ENCODE assay signal across 2 cellular contexts in the genomic region with DNA sequence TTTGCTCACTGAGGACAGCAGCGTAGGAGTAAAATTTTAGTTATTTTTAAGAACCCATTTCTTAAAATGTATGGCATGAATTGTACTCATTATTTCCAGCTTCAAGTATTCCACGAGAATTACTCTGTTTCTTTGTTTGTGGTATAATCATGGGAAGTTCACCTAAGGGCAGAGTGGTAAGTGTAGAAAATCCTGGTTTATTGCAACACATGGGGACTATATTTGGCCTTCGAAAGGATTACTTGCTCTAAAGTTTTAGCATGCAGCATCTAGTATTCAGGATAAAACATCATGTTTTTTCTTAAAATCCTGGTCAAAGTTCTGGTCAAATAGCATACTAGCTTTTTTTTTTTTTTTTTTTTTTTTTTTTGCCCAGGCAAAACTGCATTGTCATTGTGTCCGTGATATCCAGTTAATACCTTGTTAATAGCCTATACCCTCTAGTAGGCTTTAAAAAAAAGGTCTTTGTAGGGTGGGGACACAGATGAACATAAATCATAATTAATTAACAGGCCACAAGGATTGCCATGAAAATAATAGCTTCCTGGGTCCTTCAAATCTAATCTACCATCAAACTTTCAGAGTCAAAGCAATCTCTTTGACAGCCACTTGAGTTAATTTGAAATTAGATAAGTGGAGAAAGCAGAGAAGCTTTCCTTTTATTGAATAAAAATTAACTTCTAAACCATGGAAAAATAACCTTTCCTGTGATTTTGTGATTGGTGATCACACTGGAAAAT.
TF ChIP-seq lines count a peak whose summit lies in the region.

No MANE protein-coding gene starts in this region.

TF ChIP-seq in SK-N-SH, 30 proteins besides CTCF, POLR2A, EP300 and RAD21 (continued from another document):
- TF ChIP-seq SMC3 (IDR thresholded peaks at IDR 0.05; ENCODE audit: low read depth, low read length) (no peak), NFIC (IDR thresholded peaks at IDR 0.05; ENCODE audit: borderline replicate concordance) (no peak), TCF12 (IDR thresholded peaks at IDR 0.05) (no peak), TAF1 (IDR thresholded peaks at IDR 0.05; ENCODE audit: borderline replicate concordance, low read depth, low read length) (no peak), FOXM1 (IDR thresholded peaks at IDR 0.05; ENCODE audit: low read depth) (no peak), ELF1 (IDR thresholded peaks at IDR 0.05) (no peak), EZH2phosphoT487 (IDR thresholded peaks at IDR 0.05; ENCODE audit: borderline replicate concordance, low read depth) (no peak), FOSL2 (IDR thresholded peaks at IDR 0.05; ENCODE audit: borderline replicate concordance, low read depth) (no peak), JUND (IDR thresholded peaks at IDR 0.05) (no peak), MEF2A (IDR thresholded peaks at IDR 0.05; ENCODE audit: borderline replicate concordance, low read depth) (no peak)
- TF ChIP-seq, protein P1, sequence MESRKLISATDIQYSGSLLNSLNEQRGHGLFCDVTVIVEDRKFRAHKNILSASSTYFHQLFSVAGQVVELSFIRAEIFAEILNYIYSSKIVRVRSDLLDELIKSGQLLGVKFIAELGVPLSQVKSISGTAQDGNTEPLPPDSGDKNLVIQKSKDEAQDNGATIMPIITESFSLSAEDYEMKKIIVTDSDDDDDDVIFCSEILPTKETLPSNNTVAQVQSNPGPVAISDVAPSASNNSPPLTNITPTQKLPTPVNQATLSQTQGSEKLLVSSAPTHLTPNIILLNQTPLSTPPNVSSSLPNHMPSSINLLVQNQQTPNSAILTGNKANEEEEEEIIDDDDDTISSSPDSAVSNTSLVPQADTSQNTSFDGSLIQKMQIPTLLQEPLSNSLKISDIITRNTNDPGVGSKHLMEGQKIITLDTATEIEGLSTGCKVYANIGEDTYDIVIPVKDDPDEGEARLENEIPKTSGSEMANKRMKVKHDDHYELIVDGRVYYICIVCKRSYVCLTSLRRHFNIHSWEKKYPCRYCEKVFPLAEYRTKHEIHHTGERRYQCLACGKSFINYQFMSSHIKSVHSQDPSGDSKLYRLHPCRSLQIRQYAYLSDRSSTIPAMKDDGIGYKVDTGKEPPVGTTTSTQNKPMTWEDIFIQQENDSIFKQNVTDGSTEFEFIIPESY (IDR thresholded peaks at IDR 0.05; ENCODE audit: borderline replicate concordance, low read depth): no peak
- TF ChIP-seq, protein P2, sequence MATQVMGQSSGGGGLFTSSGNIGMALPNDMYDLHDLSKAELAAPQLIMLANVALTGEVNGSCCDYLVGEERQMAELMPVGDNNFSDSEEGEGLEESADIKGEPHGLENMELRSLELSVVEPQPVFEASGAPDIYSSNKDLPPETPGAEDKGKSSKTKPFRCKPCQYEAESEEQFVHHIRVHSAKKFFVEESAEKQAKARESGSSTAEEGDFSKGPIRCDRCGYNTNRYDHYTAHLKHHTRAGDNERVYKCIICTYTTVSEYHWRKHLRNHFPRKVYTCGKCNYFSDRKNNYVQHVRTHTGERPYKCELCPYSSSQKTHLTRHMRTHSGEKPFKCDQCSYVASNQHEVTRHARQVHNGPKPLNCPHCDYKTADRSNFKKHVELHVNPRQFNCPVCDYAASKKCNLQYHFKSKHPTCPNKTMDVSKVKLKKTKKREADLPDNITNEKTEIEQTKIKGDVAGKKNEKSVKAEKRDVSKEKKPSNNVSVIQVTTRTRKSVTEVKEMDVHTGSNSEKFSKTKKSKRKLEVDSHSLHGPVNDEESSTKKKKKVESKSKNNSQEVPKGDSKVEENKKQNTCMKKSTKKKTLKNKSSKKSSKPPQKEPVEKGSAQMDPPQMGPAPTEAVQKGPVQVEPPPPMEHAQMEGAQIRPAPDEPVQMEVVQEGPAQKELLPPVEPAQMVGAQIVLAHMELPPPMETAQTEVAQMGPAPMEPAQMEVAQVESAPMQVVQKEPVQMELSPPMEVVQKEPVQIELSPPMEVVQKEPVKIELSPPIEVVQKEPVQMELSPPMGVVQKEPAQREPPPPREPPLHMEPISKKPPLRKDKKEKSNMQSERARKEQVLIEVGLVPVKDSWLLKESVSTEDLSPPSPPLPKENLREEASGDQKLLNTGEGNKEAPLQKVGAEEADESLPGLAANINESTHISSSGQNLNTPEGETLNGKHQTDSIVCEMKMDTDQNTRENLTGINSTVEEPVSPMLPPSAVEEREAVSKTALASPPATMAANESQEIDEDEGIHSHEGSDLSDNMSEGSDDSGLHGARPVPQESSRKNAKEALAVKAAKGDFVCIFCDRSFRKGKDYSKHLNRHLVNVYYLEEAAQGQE (IDR thresholded peaks at IDR 0.05; ENCODE audit: low read depth, low read length): no peak

TF ChIP-seq in SK-N-SH treated with all-trans-retinoic acid at 6 μM for 48 hours, 23 proteins besides CTCF, POLR2A, EP300 and RAD21 (continued from another document):
- TF ChIP-seq, protein P3, sequence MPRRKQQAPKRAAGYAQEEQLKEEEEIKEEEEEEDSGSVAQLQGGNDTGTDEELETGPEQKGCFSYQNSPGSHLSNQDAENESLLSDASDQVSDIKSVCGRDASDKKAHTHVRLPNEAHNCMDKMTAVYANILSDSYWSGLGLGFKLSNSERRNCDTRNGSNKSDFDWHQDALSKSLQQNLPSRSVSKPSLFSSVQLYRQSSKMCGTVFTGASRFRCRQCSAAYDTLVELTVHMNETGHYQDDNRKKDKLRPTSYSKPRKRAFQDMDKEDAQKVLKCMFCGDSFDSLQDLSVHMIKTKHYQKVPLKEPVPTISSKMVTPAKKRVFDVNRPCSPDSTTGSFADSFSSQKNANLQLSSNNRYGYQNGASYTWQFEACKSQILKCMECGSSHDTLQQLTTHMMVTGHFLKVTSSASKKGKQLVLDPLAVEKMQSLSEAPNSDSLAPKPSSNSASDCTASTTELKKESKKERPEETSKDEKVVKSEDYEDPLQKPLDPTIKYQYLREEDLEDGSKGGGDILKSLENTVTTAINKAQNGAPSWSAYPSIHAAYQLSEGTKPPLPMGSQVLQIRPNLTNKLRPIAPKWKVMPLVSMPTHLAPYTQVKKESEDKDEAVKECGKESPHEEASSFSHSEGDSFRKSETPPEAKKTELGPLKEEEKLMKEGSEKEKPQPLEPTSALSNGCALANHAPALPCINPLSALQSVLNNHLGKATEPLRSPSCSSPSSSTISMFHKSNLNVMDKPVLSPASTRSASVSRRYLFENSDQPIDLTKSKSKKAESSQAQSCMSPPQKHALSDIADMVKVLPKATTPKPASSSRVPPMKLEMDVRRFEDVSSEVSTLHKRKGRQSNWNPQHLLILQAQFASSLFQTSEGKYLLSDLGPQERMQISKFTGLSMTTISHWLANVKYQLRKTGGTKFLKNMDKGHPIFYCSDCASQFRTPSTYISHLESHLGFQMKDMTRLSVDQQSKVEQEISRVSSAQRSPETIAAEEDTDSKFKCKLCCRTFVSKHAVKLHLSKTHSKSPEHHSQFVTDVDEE (CRISPR knock-in tag; IDR thresholded peaks at IDR 0.05): no peak
- TF ChIP-seq ZNF8 (CRISPR knock-in tag; IDR thresholded peaks at IDR 0.05) (no peak), ZNF565 (CRISPR knock-in tag; conservative IDR thresholded peaks at IDR 0.05; ENCODE audit: low read depth) (no peak), CSDC2 (CRISPR knock-in tag; IDR thresholded peaks at IDR 0.05) (no peak), ISL1 (CRISPR knock-in tag; IDR thresholded peaks at IDR 0.05) (no peak)
- TF ChIP-seq, protein P4, sequence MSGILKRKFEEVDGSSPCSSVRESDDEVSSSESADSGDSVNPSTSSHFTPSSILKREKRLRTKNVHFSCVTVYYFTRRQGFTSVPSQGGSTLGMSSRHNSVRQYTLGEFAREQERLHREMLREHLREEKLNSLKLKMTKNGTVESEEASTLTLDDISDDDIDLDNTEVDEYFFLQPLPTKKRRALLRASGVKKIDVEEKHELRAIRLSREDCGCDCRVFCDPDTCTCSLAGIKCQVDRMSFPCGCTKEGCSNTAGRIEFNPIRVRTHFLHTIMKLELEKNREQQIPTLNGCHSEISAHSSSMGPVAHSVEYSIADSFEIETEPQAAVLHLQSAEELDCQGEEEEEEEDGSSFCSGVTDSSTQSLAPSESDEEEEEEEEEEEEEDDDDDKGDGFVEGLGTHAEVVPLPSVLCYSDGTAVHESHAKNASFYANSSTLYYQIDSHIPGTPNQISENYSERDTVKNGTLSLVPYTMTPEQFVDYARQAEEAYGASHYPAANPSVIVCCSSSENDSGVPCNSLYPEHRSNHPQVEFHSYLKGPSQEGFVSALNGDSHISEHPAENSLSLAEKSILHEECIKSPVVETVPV (CRISPR knock-in tag; IDR thresholded peaks at IDR 0.05): no peak
- TF ChIP-seq, protein P5, sequence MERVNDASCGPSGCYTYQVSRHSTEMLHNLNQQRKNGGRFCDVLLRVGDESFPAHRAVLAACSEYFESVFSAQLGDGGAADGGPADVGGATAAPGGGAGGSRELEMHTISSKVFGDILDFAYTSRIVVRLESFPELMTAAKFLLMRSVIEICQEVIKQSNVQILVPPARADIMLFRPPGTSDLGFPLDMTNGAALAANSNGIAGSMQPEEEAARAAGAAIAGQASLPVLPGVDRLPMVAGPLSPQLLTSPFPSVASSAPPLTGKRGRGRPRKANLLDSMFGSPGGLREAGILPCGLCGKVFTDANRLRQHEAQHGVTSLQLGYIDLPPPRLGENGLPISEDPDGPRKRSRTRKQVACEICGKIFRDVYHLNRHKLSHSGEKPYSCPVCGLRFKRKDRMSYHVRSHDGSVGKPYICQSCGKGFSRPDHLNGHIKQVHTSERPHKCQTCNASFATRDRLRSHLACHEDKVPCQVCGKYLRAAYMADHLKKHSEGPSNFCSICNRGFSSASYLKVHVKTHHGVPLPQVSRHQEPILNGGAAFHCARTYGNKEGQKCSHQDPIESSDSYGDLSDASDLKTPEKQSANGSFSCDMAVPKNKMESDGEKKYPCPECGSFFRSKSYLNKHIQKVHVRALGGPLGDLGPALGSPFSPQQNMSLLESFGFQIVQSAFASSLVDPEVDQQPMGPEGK (CRISPR knock-in tag; IDR thresholded peaks at IDR 0.05; ENCODE audit: borderline replicate concordance): no peak
